ENCODE assay signal across 2 cellular contexts in the genomic region with DNA sequence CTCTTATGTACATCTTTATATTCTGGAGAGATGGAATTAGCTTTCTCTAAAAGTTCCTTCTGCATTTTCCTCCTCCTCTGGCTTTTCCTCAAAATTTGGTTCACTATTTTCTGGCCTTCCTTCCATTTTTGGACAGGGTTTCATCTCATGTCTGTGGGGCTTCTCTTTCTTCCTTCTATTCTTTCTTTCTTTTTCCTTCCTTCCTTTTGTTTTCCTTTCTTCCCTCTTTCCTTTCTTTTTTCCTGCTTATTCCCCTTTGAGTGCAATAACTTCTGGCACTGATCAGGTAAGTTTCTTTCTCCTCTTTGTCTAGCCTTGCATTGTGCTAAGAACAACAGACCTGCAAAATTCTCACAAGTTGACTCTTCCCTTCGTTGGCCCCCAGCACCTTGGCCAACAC.
A peak's percentile ranks its signal among the peaks of the same experiment; 100 is the strongest.
TF ChIP-seq lines count a peak whose summit lies in the region.

No MANE protein-coding gene starts in this region.

TF ChIP-seq in HepG2, 621 proteins besides CTCF, POLR2A, EP300 and RAD21:
- peak; percentile 55; the same call in 1 of the 2 replicates for TF ChIP-seq NBN (conservative IDR thresholded peaks at IDR 0.05)
- no peak for TF ChIP-seq MIXL1 (CRISPR knock-in tag; IDR thresholded peaks at IDR 0.05)
- TF ChIP-seq, protein P1, sequence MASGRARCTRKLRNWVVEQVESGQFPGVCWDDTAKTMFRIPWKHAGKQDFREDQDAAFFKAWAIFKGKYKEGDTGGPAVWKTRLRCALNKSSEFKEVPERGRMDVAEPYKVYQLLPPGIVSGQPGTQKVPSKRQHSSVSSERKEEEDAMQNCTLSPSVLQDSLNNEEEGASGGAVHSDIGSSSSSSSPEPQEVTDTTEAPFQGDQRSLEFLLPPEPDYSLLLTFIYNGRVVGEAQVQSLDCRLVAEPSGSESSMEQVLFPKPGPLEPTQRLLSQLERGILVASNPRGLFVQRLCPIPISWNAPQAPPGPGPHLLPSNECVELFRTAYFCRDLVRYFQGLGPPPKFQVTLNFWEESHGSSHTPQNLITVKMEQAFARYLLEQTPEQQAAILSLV (CRISPR knock-in tag; IDR thresholded peaks at IDR 0.05; ENCODE audit: borderline replicate concordance): no peak

TF ChIP-seq in K562, 482 proteins besides CTCF, POLR2A, EP300 and RAD21:
- TF ChIP-seq, protein P2, sequence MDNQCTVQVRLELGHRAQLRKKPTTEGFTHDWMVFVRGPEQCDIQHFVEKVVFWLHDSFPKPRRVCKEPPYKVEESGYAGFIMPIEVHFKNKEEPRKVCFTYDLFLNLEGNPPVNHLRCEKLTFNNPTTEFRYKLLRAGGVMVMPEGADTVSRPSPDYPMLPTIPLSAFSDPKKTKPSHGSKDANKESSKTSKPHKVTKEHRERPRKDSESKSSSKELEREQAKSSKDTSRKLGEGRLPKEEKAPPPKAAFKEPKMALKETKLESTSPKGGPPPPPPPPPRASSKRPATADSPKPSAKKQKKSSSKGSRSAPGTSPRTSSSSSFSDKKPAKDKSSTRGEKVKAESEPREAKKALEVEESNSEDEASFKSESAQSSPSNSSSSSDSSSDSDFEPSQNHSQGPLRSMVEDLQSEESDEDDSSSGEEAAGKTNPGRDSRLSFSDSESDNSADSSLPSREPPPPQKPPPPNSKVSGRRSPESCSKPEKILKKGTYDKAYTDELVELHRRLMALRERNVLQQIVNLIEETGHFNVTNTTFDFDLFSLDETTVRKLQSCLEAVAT (IDR thresholded peaks at IDR 0.05): no peak
- TF ChIP-seq RNF2 (IDR thresholded peaks at IDR 0.05): no peak
- no peak for TF ChIP-seq DPF2 (IDR thresholded peaks at IDR 0.05)
- TF ChIP-seq, protein P3, sequence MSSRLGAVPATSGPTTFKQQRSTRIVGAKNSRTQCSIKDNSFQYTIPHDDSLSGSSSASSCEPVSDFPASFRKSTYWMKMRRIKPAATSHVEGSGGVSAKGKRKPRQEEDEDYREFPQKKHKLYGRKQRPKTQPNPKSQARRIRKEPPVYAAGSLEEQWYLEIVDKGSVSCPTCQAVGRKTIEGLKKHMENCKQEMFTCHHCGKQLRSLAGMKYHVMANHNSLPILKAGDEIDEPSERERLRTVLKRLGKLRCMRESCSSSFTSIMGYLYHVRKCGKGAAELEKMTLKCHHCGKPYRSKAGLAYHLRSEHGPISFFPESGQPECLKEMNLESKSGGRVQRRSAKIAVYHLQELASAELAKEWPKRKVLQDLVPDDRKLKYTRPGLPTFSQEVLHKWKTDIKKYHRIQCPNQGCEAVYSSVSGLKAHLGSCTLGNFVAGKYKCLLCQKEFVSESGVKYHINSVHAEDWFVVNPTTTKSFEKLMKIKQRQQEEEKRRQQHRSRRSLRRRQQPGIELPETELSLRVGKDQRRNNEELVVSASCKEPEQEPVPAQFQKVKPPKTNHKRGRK (tag; IDR thresholded peaks at IDR 0.05): peak; percentile 54; the same call in 1 of the 2 replicates
